Comparison of ENCODE assay signal across 32 cellular contexts in the genomic region with DNA sequence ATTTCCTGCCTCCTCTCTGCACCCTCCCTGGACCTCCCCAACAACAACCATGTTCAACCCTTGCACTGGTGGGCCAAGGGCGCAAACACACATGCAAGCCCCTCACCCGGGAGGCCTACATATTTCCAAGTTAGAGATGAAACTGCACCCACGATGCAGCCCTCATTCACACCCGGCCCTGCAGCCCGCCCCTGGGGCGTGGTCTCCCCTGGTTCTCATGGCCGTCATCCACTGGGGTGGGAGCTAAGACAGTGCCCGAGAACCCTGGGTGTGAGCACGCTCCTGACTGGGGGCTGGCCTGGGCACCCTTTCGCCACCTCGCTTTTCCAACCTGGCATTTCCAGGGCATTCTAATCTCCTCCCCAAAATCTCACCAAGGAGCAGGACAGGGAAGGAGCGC. TPM values are rescaled to one million over a fixed set of nuclear protein-coding genes. Genes with fewer than 3 reads are reported as not detected.
"Had no signal": no experiment of that assay in that cellular context is flagged by ENCODE, and none has a peak within 500 bp of the region (broad histone marks: within the 10 kb centered on the region; RNA-seq: fewer than 3 reads in every experiment).

No MANE protein-coding gene starts in this region.

- H3K4me3 ChIP-seq: adrenal gland, body of pancreas, esophagus muscularis mucosa, gastrocnemius medialis, heart left ventricle had no signal

- H3K36me3 ChIP-seq: adrenal gland, esophagus muscularis mucosa, gastrocnemius medialis, heart left ventricle had no signal

- FAIRE-seq: colon, TTC549 had no signal

- H3K4me1 ChIP-seq: adrenal gland, body of pancreas, foreskin keratinocyte, gastrocnemius medialis had no signal

- ATAC-seq: activated CD4-positive, CD25-positive, alpha-beta regulatory T cell treated with anti-CD3 and anti-CD28 coated beads, Interleukin-2, amount 50 U/mL, for 24 hours; activated CD8-positive, alpha-beta memory T cell treated with anti-CD3 and anti-CD28 coated beads, Interleukin-2, amount 10 ng/mL, durations not matched to agents 7 days and 5 days; activated CD8-positive, alpha-beta T cell treated with anti-CD3 and anti-CD28 coated beads, Interleukin-2, amount 10 ng/mL, durations not matched to agents 7 days and 5 days; activated naive CD8-positive, alpha-beta T cell treated with anti-CD3 and anti-CD28 coated beads, Interleukin-2, amount 50 U/mL, for 24 hours; body of pancreas; effector memory CD8-positive, alpha-beta T cell; foreskin keratinocyte; gastrocnemius medialis; heart left ventricle; WTC11 had no signal

- H3K27me3 ChIP-seq: adrenal gland, body of pancreas had no signal

- DNase-seq: activated CD4-positive, alpha-beta memory T cell treated with anti-CD3 and anti-CD28 coated beads for 36 hours; activated CD4-positive, alpha-beta T cell treated with anti-CD3 and anti-CD28 coated beads for 48 hours; activated CD8-positive, alpha-beta memory T cell treated with anti-CD3 and anti-CD28 coated beads, Interleukin-2, amount 10 ng/mL, durations not matched to agents 7 days and 5 days; activated CD8-positive, alpha-beta memory T cell treated with anti-CD3 and anti-CD28 coated beads, Interleukin-2, amount 50 U/mL, for 4 hours; activated CD8-positive, alpha-beta T cell treated with anti-CD3 and anti-CD28 coated beads, Interleukin-2, amount 10 ng/mL, durations not matched to agents 7 days and 5 days; activated effector memory CD4-positive, alpha-beta T cell treated with anti-CD3 and anti-CD28 coated beads, Interleukin-2, amount 50 U/mL, for 16 hours; activated naive CD4-positive, alpha-beta T cell treated with anti-CD3 and anti-CD28 coated beads for 36 hours; activated naive CD8-positive, alpha-beta T cell treated with anti-CD3 and anti-CD28 coated beads for 36 hours; activated naive CD8-positive, alpha-beta T cell treated with anti-CD3 and anti-CD28 coated beads, Interleukin-2, amount 50 U/mL, for 24 hours; activated T-cell treated with anti-CD3 and anti-CD28 coated beads, Interleukin-2, amount 50 U/mL, for 1 hour; activated T-cell treated with anti-CD3 and anti-CD28 coated beads, Interleukin-2, amount 50 U/mL, for 48 hours; adrenal gland; amygdala; aorta; body of pancreas; caudate nucleus; cortex of kidney; dermis blood vessel endothelial cell; effector CD4-positive, alpha-beta T cell; effector memory CD8-positive, alpha-beta T cell; erythroblast; foreskin keratinocyte; gastrocnemius medialis; glutamatergic neuron; T-helper 2 cell had no signal

- H3K9me3 ChIP-seq: adrenal gland had no signal

- H3K27ac ChIP-seq: adrenal gland, body of pancreas, esophagus muscularis mucosa, foreskin keratinocyte, gastrocnemius medialis, heart left ventricle, VCaP had no signal

RNA-seq across cellular contexts. Expression of gene SLC7A10, which starts 7.0 kb away (rescaled TPM):
- polyA plus RNA-seq: aorta, foreskin keratinocyte had no signal
